ENCODE assay signal across 8 cellular contexts in the genomic region with DNA sequence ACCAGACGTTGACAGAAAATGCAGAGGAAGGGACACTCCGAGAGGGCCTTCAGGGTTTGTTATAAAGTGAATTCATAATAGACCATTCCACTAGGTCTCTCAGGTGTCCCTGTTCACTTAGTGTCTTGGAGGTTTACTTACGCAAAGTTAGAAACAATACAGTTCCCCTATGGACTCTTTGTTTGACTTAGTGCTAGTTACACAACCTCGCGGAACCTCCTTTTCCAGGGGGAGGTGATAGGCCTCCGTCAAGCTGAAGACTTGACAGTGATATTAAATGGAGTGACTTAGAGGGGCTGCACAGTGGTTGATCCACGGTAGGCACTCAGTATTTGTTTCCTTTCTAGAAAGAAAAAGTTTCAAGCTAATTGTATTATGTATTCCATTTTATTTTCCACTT. TPM values are rescaled to one million over a fixed set of nuclear protein-coding genes. Genes with fewer than 3 reads are reported as not detected.
DNase-seq lines count a peak whose midpoint lies in the region; ATAC-seq and TF ChIP-seq lines count a peak whose summit lies in the region.

No MANE protein-coding gene starts in this region.

- H4K20me1 ChIP-seq in PC-9 (ENCODE audit: insufficient read depth) = peaks cover 57% of the 10 kb centered on the region

- no peak for TF ChIP-seq CTCF in GM12875 (IDR thresholded peaks at IDR 0.05; ENCODE audit: borderline replicate concordance, insufficient read depth, low read depth, low read length)
- TF ChIP-seq CTCF in PC-9 (conservative IDR thresholded peaks at IDR 0.05) = no peak
- TF ChIP-seq CTCF in retinal pigment epithelial cell (conservative IDR thresholded peaks at IDR 0.05; ENCODE audit: low read depth, low read length) = no peak

- peaks cover 44% of the 10 kb centered on the region for H3K36me3 ChIP-seq in PC-9 (ENCODE audit: low read depth)
- peaks cover 2 to 9% of the 10 kb centered on the region in 2 donors for H3K36me3 ChIP-seq in esophagus (ENCODE audit: control insufficient read depth in 2 of 2, insufficient read depth in 2 of 2, low read length in 1 of 2)

- WGBS in esophagus, 2 donors = 22 to 27% methylated on average over 7 of the region's 7 CpGs

- CTCF ChIA-PET in PC-9 (lab: Charles Lee) = no interaction called here

- DNase-seq in PC-9 = peak in 1 of 2 experiments; percentile 40
- DNase-seq in retinal pigment epithelial cell (ENCODE audit: low read depth) = no peak
- no peak for DNase-seq in SK-N-DZ (ENCODE audit: low spot score)
- no peak for DNase-seq in NCI-H2107 treated with DMSO at 0.1 percent for 48 hours (lab: John Stamatoyannopoulos, UW; ENCODE audit: unreplicated experiment)
- no peak for DNase-seq in anterior cingulate cortex (lab: John Stamatoyannopoulos, UW)

- POLR2A ChIA-PET in PC-9 (lab: Charles Lee; ENCODE audit: unreplicated experiment) = interaction anchor here (0.6 kb wide), 2 partner anchors 21 to 162 kb away, joined by 3 read pairs; no protein-coding TSS in a partner anchor

- peaks cover 37% of the 10 kb centered on the region; the same call in 1 of the 2 replicates for H3F3A ChIP-seq in PC-9 (ENCODE audit: insufficient read depth, low read depth)

- no peak for ATAC-seq in HG02970 (IDR thresholded peaks at IDR 0.05; ENCODE audit: low FRiP score, unreplicated experiment)

- H3K9me3 ChIP-seq in PC-9 (ENCODE audit: insufficient read depth, low read depth) = no peaks in the 10 kb centered on the region
- H3K9me3 ChIP-seq in esophagus (ENCODE audit: control insufficient read depth in 2 of 2, insufficient read depth in 1 of 2, low read depth in 1 of 2, low read length in 1 of 2) = no peaks in the 10 kb centered on the region

- H3K27me3 ChIP-seq in PC-9 (ENCODE audit: insufficient read depth, low read depth) (no peaks in the 10 kb centered on the region), esophagus (ENCODE audit: control insufficient read depth in 1 of 2, insufficient read depth in 2 of 2, low read length in 2 of 2) (no peaks in the 10 kb centered on the region)

- intact Hi-C loops in PC-9 (cut with micrococcal nuclease; ENCODE audit: unreplicated experiment) = loop anchor here (10.0 kb wide), 1 partner anchor 453 kb away; no protein-coding TSS in a partner anchor

- H3K4me1 ChIP-seq in PC-9 (replicated peaks; ENCODE audit: insufficient read depth) (peaks cover 17% of the 10 kb centered on the region), esophagus (ENCODE audit: control insufficient read depth in 2 of 2, insufficient read depth in 2 of 2, low read length in 1 of 2) (peaks cover 3 to 5% of the 10 kb centered on the region in 2 donors)

- no peak overlapping the region for H2AFZ ChIP-seq in PC-9

- no peaks in the 10 kb centered on the region for H3K9me2 ChIP-seq in PC-9 (ENCODE audit: insufficient read depth)

- BruUV-seq in PC-9 (replicated peaks; lab: Mats Ljungman, UMichigan) = no TSS peak

- peak overlapping the region; percentile 99 for H3K4me3 ChIP-seq in GM12875 (ENCODE audit: low read depth, low read length)
- H3K4me3 ChIP-seq in PC-9 = peak overlapping the region; percentile 100
- peak overlapping the region; percentile 93 to 96 for H3K4me3 ChIP-seq in esophagus (ENCODE audit: low read depth in 1 of 2, low read length in 2 of 2)
- peak overlapping the region; percentile 72 for H3K4me3 ChIP-seq in retinal pigment epithelial cell (ENCODE audit: low read length)

- H3K27ac ChIP-seq in PC-9 (peak overlapping the region; percentile 91), esophagus (ENCODE audit: low read depth in 2 of 2, low read length in 1 of 2) (no peak overlapping the region)

- peak overlapping the region; percentile 99 for H3K4me2 ChIP-seq in PC-9

- peaks cover 78% of the 10 kb centered on the region for H3K79me2 ChIP-seq in PC-9 (ENCODE audit: low read depth)

RNA-seq across cellular contexts. Expression of a gene that starts 1.3 kb away (rescaled TPM):
- 658 and 831 TPM in 2 replicates for total RNA-seq in PC-9 (2021)
- 100 to 1,000 TPM in 1 of 2 donors, 10 to 100 TPM in 1; 81.7 to 186 TPM for polyA plus RNA-seq in esophagus
- polyA plus RNA-seq in SK-N-DZ (2014; cell fraction: cytosol; rRNA removed) = 610 and 847 TPM in 2 replicates
- polyA plus RNA-seq in SK-N-DZ (2014; cell fraction: nucleus; rRNA removed) = 349 and 654 TPM in 2 replicates

RNA-seq across cellular contexts. Expression of a gene that starts 1.7 kb away (rescaled TPM):
- 36.4 and 51.4 TPM in 2 replicates for total RNA-seq in PC-9 (2021)
- polyA plus RNA-seq in esophagus = 1 to 10 TPM; 8.5 to 8.8 TPM
- polyA plus RNA-seq in SK-N-DZ (2014; cell fraction: cytosol; rRNA removed) = 38.4 and 40.3 TPM in 2 replicates
- 24.7 and 26.5 TPM in 2 replicates for polyA plus RNA-seq in SK-N-DZ (2014; cell fraction: nucleus; rRNA removed)

RNA-seq across cellular contexts. Expression of a gene that starts 56.3 kb away (rescaled TPM):
- 286 and 294 TPM in 2 replicates for total RNA-seq in PC-9 (2021)
- polyA plus RNA-seq in esophagus = 1 to 10 TPM; 1.9 to 2.8 TPM
- 2.3 and 3.7 TPM in 2 replicates for polyA plus RNA-seq in SK-N-DZ (2014; cell fraction: cytosol; rRNA removed)
- polyA plus RNA-seq in SK-N-DZ (2014; cell fraction: nucleus; rRNA removed) = 0.60 and 0.94 TPM in 2 replicates
